28 cellular contexts compared by ENCODE assay signal in the genomic region with DNA sequence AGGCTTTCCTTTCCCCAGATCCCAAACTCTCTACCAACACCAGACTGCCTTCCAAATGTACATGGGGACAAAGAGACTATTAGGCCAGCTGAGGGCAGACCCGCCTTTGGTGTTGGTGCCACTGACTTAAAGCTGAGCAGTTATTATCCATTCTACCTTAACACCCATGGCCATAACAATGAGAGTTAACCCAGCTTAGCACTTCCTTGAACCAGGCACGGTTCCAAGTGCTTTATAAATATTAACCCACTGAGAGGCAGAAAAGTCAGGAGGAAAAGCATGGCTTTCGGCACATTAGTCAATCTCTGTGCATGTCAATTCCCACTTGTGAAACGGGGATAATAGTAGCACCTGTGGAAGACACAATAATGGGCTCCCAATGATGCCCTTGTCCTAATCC.
DNase-seq lines count a peak whose midpoint lies in the region; ATAC-seq and TF ChIP-seq lines count a peak whose summit lies in the region.
"Had no signal": no experiment of that assay in that cellular context is flagged by ENCODE, and none has a peak within 500 bp of the region (broad histone marks: within the 10 kb centered on the region; RNA-seq: fewer than 3 reads in every experiment).

No MANE protein-coding gene starts in this region.

- POLR2A ChIA-PET in WTC11 (lab: Charles Lee): no interaction called here

- no peak overlapping the region for H3K14ac ChIP-seq in mesenchymal stem cell (ENCODE audit: low read length in 2 of 2)
- no peak overlapping the region for H3K14ac ChIP-seq in neuronal stem cell (ENCODE audit: low read length)

- H3K36me3 Mint-ChIP-seq in WTC11: peaks cover 44% of the 10 kb centered on the region
- H3K36me3 Mint-ChIP-seq: CD14-positive monocyte; CD8-positive, alpha-beta memory T cell had no signal

- no peak overlapping the region for H2BK12ac ChIP-seq in mesenchymal stem cell (ENCODE audit: low read length in 2 of 2)
- no peak overlapping the region for H2BK12ac ChIP-seq in neuronal stem cell (ENCODE audit: low read length)

- H3K4ac ChIP-seq in mesenchymal stem cell (ENCODE audit: low read depth in 1 of 2, low read length in 2 of 2): no peak overlapping the region
- no peak overlapping the region for H3K4ac ChIP-seq in neuronal stem cell (ENCODE audit: low read length)

- H4K8ac ChIP-seq in mesenchymal stem cell (ENCODE audit: low read length) (no peak overlapping the region), neuronal stem cell (ENCODE audit: low read depth, low read length) (no peak overlapping the region)

- peaks cover 4% of the 10 kb centered on the region; the same call in 1 of the 2 replicates for H3K9me3 Mint-ChIP-seq in WTC11

- H3K9me3 ChIP-seq in mesenchymal stem cell (ENCODE audit: control insufficient read depth, low read length): no peaks in the 10 kb centered on the region
- no peaks in the 10 kb centered on the region for H3K9me3 ChIP-seq in neuronal stem cell (replicated peaks in 1 of 2; ENCODE audit: control insufficient read depth in 2 of 2, insufficient read depth in 1 of 2, low read depth in 1 of 2, low read length in 2 of 2)
- H3K9me3 ChIP-seq: BE2C, MG63, SJCRH30 had no signal

- peaks cover 68% of the 10 kb centered on the region for H3K4me1 Mint-ChIP-seq in WTC11
- H3K4me1 Mint-ChIP-seq: CD14-positive monocyte; CD8-positive, alpha-beta memory T cell had no signal

- no peak overlapping the region for H3K23ac ChIP-seq in mesenchymal stem cell (ENCODE audit: low read length in 2 of 2)
- H3K23ac ChIP-seq in neuronal stem cell (ENCODE audit: low read depth, low read length, poor library complexity): no peak overlapping the region

- H3K4me2 ChIP-seq in mesenchymal stem cell (ENCODE audit: low read length, poor library complexity, severe bottlenecking) (no peak overlapping the region), neuronal stem cell (ENCODE audit: insufficient read depth, low read length, poor library complexity, severe bottlenecking) (no peak overlapping the region)
- H3K4me2 ChIP-seq: PC-9 had no signal

- no peaks in the 10 kb centered on the region for H3K27me3 Mint-ChIP-seq in WTC11 (ENCODE audit: low read depth)

- no peak overlapping the region for H3K27ac ChIP-seq in mesenchymal stem cell (ENCODE audit: low read length, poor library complexity, severe bottlenecking)
- no peak overlapping the region for H3K27ac ChIP-seq in neuronal stem cell (replicated peaks; ENCODE audit: low read length)
- H3K27ac ChIP-seq: 22Rv1, PC-9, SJCRH30 had no signal

- ATAC-seq in WTC11 (no peak), omental fat pad (ENCODE audit: low FRiP score) (no peak)
- ATAC-seq: GM12878, Right ventricle myocardium inferior, SK-N-SH treated with all-trans-retinoic acid at 6 μM for 48 hours had no signal

- 86% methylated on average over 4 of the region's 4 CpGs for WGBS in mesenchymal stem cell
- no CpG with 5 or more reads among the region's 4 CpGs for WGBS in neuronal stem cell (ENCODE audit: extremely low coverage in 2 of 2, insufficient read length in 2 of 2, insufficient replicate concordance in 1 of 2), 2 donors

- H3K79me1 ChIP-seq in mesenchymal stem cell (replicated peaks; ENCODE audit: low read length, poor library complexity, severe bottlenecking) (no peaks in the 10 kb centered on the region), neuronal stem cell (ENCODE audit: low read depth, low read length) (no peaks in the 10 kb centered on the region)

- H4K91ac ChIP-seq in mesenchymal stem cell (ENCODE audit: low read length): no peak overlapping the region
- no peak overlapping the region for H4K91ac ChIP-seq in neuronal stem cell (ENCODE audit: low read depth, low read length, poor library complexity)

- H2BK15ac ChIP-seq in mesenchymal stem cell (ENCODE audit: low read depth, poor library complexity, severe bottlenecking) (no peak overlapping the region), neuronal stem cell (ENCODE audit: low read length) (no peak overlapping the region)

- H3K27me3 ChIP-seq in mesenchymal stem cell (ENCODE audit: control insufficient read depth in 1 of 2, insufficient read depth in 1 of 2, low read length in 2 of 2) (no peaks in the 10 kb centered on the region), neuronal stem cell (ENCODE audit: control insufficient read depth in 3 of 3, insufficient read depth in 3 of 3, low read depth in 1 of 3, low read length in 3 of 3) (no peaks in the 10 kb centered on the region)
- H3K27me3 ChIP-seq: BE2C, MG63, SJCRH30 had no signal

- H2AFZ ChIP-seq in mesenchymal stem cell (ENCODE audit: low read depth, low read length): no peak overlapping the region
- no peak overlapping the region for H2AFZ ChIP-seq in neuronal stem cell (ENCODE audit: low read length)
- H2AFZ ChIP-seq: PC-9 had no signal

- H3K4me3 Mint-ChIP-seq in WTC11: no peak overlapping the region
- H3K4me3 Mint-ChIP-seq: CD14-positive monocyte; CD8-positive, alpha-beta memory T cell had no signal

- H2BK5ac ChIP-seq in mesenchymal stem cell (ENCODE audit: low read depth, low read length, poor library complexity, severe bottlenecking): no peak overlapping the region
- no peak overlapping the region for H2BK5ac ChIP-seq in neuronal stem cell (ENCODE audit: low read length)

- DNase-seq in DMS53 (lab: John Stamatoyannopoulos, UW): peak; percentile 9
- DNase-seq in DMS53 treated with DMSO at 0.1 percent for 48 hours (lab: John Stamatoyannopoulos, UW; ENCODE audit: unreplicated experiment): no peak
- no peak for DNase-seq in WTC11 (ENCODE audit: low spot score)
- no peak for DNase-seq in mesenchymal stem cell
- no peak for DNase-seq in neuronal stem cell (ENCODE audit: low spot score)
- DNase-seq in omental fat pad (ENCODE audit: low spot score): no peak
- no peak for DNase-seq in COLO829 (ENCODE audit: low spot score)
- no peak for DNase-seq in occipital lobe (lab: John Stamatoyannopoulos, UW)
- DNase-seq: BE2C; CD8-positive, alpha-beta memory T cell; DMS79; EL; GDM1; IMR-90; KG1; MG63; NCI-H1105 treated with DMSO at 0.1 percent for 48 hours; NCI-H146; NCI-H1930; NCI-H2107; NCI-H774; PC-9; SJCRH30 had no signal

- H3K4me1 ChIP-seq in mesenchymal stem cell (ENCODE audit: control insufficient read depth, insufficient read depth, low read depth, low read length): peaks cover 5% of the 10 kb centered on the region
- peaks cover 6 to 10% of the 10 kb centered on the region in 2 donors for H3K4me1 ChIP-seq in neuronal stem cell (ENCODE audit: control insufficient read depth in 2 of 2, insufficient read depth in 1 of 2, low read depth in 1 of 2, low read length in 2 of 2)
- H3K4me1 ChIP-seq: BE2C, SJCRH30 had no signal

- H3K4me3 ChIP-seq in mesenchymal stem cell (ENCODE audit: insufficient read depth in 1 of 2, low read depth in 1 of 2, low read length in 2 of 2) (no peak overlapping the region), neuronal stem cell (ENCODE audit: low read length in 2 of 2) (no peak overlapping the region)
- H3K4me3 ChIP-seq: GM12878, MG63, PC-9, SJCRH30 had no signal

- TF ChIP-seq CTCF in WTC11 (IDR thresholded peaks at IDR 0.05) (no peak), omental fat pad (IDR thresholded peaks at IDR 0.05) (no peak)

- no peak overlapping the region for H3K18ac ChIP-seq in mesenchymal stem cell (ENCODE audit: low read depth in 1 of 2, low read length in 2 of 2)
- H3K18ac ChIP-seq in neuronal stem cell (ENCODE audit: low read length): peak overlapping the region; percentile 22

- H3K27ac Mint-ChIP-seq in WTC11: peak overlapping the region; percentile 95; the same call in 1 of the 2 replicates
- H3K27ac Mint-ChIP-seq: CD14-positive monocyte; CD8-positive, alpha-beta memory T cell had no signal

- H3K36me3 ChIP-seq in mesenchymal stem cell (ENCODE audit: control insufficient read depth in 1 of 2, insufficient read depth in 2 of 2, low read depth in 1 of 2, low read length in 2 of 2): peaks cover 0 to 9% of the 10 kb centered on the region in 2 experiments
- no peaks in the 10 kb centered on the region for H3K36me3 ChIP-seq in neuronal stem cell (replicated peaks in 1 of 2; ENCODE audit: control insufficient read depth in 2 of 2, insufficient read depth in 2 of 2, low read length in 2 of 2)
- H3K36me3 ChIP-seq: MG63 had no signal

- H2AK5ac ChIP-seq in mesenchymal stem cell (ENCODE audit: low read length, severe bottlenecking) (peak overlapping the region; percentile 2), neuronal stem cell (ENCODE audit: low read depth, low read length) (no peak overlapping the region)

- H3K9ac ChIP-seq in mesenchymal stem cell (ENCODE audit: low read length) (no peak overlapping the region), neuronal stem cell (ENCODE audit: low read depth, low read length, poor library complexity) (no peak overlapping the region)

- CTCF ChIA-PET in WTC11 (lab: Charles Lee): interaction anchor here (2.0 kb wide), 1 partner anchor 314 kb away, joined by 4 read pairs; no protein-coding TSS in a partner anchor

- H2BK120ac ChIP-seq in mesenchymal stem cell (ENCODE audit: low read depth, low read length) (no peak overlapping the region), neuronal stem cell (ENCODE audit: low read depth, low read length) (no peak overlapping the region)

TF ChIP-seq in WTC11, 78 proteins besides CTCF, POLR2A, EP300 and RAD21 (continues in another document):
- no peak for TF ChIP-seq NR2C2 (CRISPR knock-in tag; IDR thresholded peaks at IDR 0.05)
- TF ChIP-seq, protein P1, sequence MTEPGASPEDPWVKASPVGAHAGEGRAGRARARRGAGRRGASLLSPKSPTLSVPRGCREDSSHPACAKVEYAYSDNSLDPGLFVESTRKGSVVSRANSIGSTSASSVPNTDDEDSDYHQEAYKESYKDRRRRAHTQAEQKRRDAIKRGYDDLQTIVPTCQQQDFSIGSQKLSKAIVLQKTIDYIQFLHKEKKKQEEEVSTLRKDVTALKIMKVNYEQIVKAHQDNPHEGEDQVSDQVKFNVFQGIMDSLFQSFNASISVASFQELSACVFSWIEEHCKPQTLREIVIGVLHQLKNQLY (CRISPR knock-in tag; IDR thresholded peaks at IDR 0.05): no peak
- TF ChIP-seq, protein P2, sequence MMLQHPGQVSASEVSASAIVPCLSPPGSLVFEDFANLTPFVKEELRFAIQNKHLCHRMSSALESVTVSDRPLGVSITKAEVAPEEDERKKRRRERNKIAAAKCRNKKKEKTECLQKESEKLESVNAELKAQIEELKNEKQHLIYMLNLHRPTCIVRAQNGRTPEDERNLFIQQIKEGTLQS (CRISPR knock-in tag; conservative IDR thresholded peaks at IDR 0.05): no peak
- TF ChIP-seq ZNF219 (CRISPR knock-in tag; IDR thresholded peaks at IDR 0.05; ENCODE audit: borderline replicate concordance): no peak
- no peak for TF ChIP-seq IRF2 (CRISPR knock-in tag; IDR thresholded peaks at IDR 0.05; ENCODE audit: borderline replicate concordance, low read depth)
- TF ChIP-seq TEAD1 (CRISPR knock-in tag; IDR thresholded peaks at IDR 0.05): no peak
- TF ChIP-seq, protein P3, sequence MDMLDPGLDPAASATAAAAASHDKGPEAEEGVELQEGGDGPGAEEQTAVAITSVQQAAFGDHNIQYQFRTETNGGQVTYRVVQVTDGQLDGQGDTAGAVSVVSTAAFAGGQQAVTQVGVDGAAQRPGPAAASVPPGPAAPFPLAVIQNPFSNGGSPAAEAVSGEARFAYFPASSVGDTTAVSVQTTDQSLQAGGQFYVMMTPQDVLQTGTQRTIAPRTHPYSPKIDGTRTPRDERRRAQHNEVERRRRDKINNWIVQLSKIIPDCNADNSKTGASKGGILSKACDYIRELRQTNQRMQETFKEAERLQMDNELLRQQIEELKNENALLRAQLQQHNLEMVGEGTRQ (CRISPR knock-in tag; IDR thresholded peaks at IDR 0.05): no peak
- no peak for TF ChIP-seq ETV6 (CRISPR knock-in tag; IDR thresholded peaks at IDR 0.05)
